Comparison of ENCODE assay signal across 8 cellular contexts in the genomic region with DNA sequence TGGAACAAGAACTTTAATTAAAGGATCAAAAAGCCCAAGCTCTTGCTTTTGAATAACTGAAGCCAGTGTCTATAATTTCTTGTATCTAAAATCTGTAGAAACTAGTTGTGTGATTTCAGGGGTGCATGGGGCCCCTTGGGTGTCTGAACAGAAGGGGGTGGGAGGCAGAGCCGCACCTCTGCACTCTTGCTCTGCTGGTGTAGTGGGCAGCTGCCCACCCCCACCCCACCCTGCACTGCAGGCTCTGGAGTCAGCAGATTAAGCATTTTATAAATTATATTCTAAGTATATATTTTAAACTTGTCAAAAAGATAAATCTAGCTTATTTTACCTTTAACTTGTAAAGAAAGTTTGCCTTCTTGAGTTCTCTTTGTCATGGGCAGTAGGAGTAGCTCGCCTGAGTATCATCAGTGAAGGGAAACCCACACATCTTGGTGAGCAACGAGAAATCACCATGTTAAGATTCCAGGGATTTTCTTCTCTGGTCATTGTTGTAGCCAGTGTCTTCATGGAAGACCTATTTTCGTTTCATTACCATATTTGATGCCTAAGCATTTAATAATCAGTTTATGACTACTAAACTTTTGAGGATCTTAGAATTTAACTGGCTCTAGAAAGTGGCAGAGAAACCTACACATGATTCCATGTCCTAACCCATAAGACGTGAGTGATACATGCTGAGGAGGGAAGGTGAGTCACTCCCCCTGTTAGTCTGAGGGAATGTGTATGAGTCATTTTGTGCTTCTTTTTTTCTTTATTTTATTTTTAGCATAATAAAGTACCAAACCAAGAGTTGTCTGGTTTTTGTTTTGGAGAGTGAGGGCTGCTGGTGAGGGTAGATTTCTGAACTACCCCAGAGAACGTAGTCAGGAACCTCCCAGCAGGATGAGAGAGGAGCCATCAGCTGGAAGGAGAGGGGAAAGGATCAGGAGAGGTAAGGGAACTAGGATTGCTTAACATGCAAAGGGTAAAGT. TPM values are rescaled to one million over a fixed set of nuclear protein-coding genes. Genes with fewer than 3 reads are reported as not detected.
DNase-seq lines count a peak whose midpoint lies in the region; ATAC-seq, FAIRE-seq and TF ChIP-seq lines count a peak whose summit lies in the region.

No MANE protein-coding gene starts in this region.

- H3K4me3 ChIP-seq in left lung = no peak overlapping the region

- H3K27ac ChIP-seq in left lung = peak overlapping the region in 1 of 2 donors; percentile 23

- no peaks in the 10 kb centered on the region for H3K9me3 ChIP-seq in left lung

- peaks cover 0 to 17% of the 10 kb centered on the region in 2 donors for H3K4me1 ChIP-seq in left lung

- no peaks in the 10 kb centered on the region for H3K27me3 ChIP-seq in left lung

- H3K36me3 ChIP-seq in left lung = no peaks in the 10 kb centered on the region

- ATAC-seq in HG03460 (IDR thresholded peaks at IDR 0.05; ENCODE audit: unreplicated experiment) (peak; percentile 63), left lung (peak; percentile 89)
- ATAC-seq in activated T-cell treated with anti-CD3 and anti-CD28 coated beads, Interleukin-2, amount 50 U/mL, for 72 hours (replicated peaks in 1 of 2) = peak; percentile 98 to 99

- TF ChIP-seq CTCF in CD14-positive monocyte (IDR thresholded peaks at IDR 0.05) (no peak), left lung (IDR thresholded peaks at IDR 0.05) (no peak)

- peak; percentile 88 for FAIRE-seq in GM19239 (lab: Jason Lieb, UNC)

- DNase-seq in CD14-positive monocyte (ENCODE audit: low spot score) (peak; percentile 64), GM19239 (ENCODE audit: insufficient read length, low spot score) (no peak), left lung (no peak), retina (no peak), NCI-H2029 (lab: John Stamatoyannopoulos, UW) (no peak), mesenteric fat pad (ENCODE audit: low spot score) (no peak)
- DNase-seq in activated T-cell treated with anti-CD3 and anti-CD28 coated beads, Interleukin-2, amount 50 U/mL, for 72 hours = peak; percentile 35 to 60

- peaks cover 2 to 4% (median 2%) of the 10 kb centered on the region in 3 donors for H3K27me3 Mint-ChIP-seq in CD14-positive monocyte (ENCODE audit: low read depth in 3 of 3)
- H3K27me3 Mint-ChIP-seq in activated T-cell treated with anti-CD3 and anti-CD28 coated beads, Interleukin-2, amount 50 U/mL, for 72 hours (ENCODE audit: low read depth) = no peaks in the 10 kb centered on the region

- H3K4me1 Mint-ChIP-seq in CD14-positive monocyte = peaks cover 19% of the 10 kb centered on the region
- H3K4me1 Mint-ChIP-seq in activated T-cell treated with anti-CD3 and anti-CD28 coated beads, Interleukin-2, amount 50 U/mL, for 72 hours (ENCODE audit: low read depth) = peaks cover 28% of the 10 kb centered on the region

- no peaks in the 10 kb centered on the region for H3K36me3 Mint-ChIP-seq in CD14-positive monocyte
- no peaks in the 10 kb centered on the region for H3K36me3 Mint-ChIP-seq in activated T-cell treated with anti-CD3 and anti-CD28 coated beads, Interleukin-2, amount 50 U/mL, for 72 hours (ENCODE audit: insufficient read depth in 2 of 2)

- H3K4me3 Mint-ChIP-seq in CD14-positive monocyte = peak overlapping the region in 1 of 2 donors; percentile 70
- peak overlapping the region; percentile 68 to 80 for H3K4me3 Mint-ChIP-seq in activated T-cell treated with anti-CD3 and anti-CD28 coated beads, Interleukin-2, amount 50 U/mL, for 72 hours

- intact Hi-C loops in CD14-positive monocyte (cut with micrococcal nuclease) (no loop called here), left lung (cut with DNase I) (no loop called here)

- H3K27ac Mint-ChIP-seq in CD14-positive monocyte = peak overlapping the region in 5 of 7 donors; percentile 47 to 94 (median 83)
- peak overlapping the region; percentile 8 for H3K27ac Mint-ChIP-seq in activated T-cell treated with anti-CD3 and anti-CD28 coated beads, Interleukin-2, amount 50 U/mL, for 72 hours

- peaks cover 0 to 3% (median 0%) of the 10 kb centered on the region in 7 donors for H3K9me3 Mint-ChIP-seq in CD14-positive monocyte
- H3K9me3 Mint-ChIP-seq in activated T-cell treated with anti-CD3 and anti-CD28 coated beads, Interleukin-2, amount 50 U/mL, for 72 hours = no peaks in the 10 kb centered on the region

RNA-seq across cellular contexts. Expression of gene UBE2L5, which starts 7.7 kb away (rescaled TPM):
- polyA plus RNA-seq in CD14-positive monocyte = not detected
- not detected for total RNA-seq in activated T-cell treated with anti-CD3 and anti-CD28 coated beads, Interleukin-2, amount 50 U/mL, for 72 hours
- total RNA-seq in left lung (not detected), mesenteric fat pad (0.26 TPM)

RNA-seq across cellular contexts. Expression of gene HMGB1, which starts 35.7 kb away (rescaled TPM):
- 100 to 1,000 TPM; 430 to 489 TPM for polyA plus RNA-seq in CD14-positive monocyte
- 100 to 1,000 TPM; 418 to 596 TPM for total RNA-seq in activated T-cell treated with anti-CD3 and anti-CD28 coated beads, Interleukin-2, amount 50 U/mL, for 72 hours
- total RNA-seq in left lung (100 to 1,000 TPM; 249 to 256 TPM), mesenteric fat pad (209 TPM)

Comparison
In these comparisons a context has a peak if more than half of its experiments do, and no peak if none do; other contexts are left out.
1. DNase-seq: peak in CD14-positive monocyte (single experiment) and activated T-cell treated with anti-CD3 and anti-CD28 coated beads, Interleukin-2, amount 50 U/mL, for 72 hours (2 of 2); none in GM19239 (single experiment), left lung (0 of 2), retina (single experiment), NCI-H2029 (single experiment) and mesenteric fat pad (single experiment).
2. Peak in every context shown above with its lines, with median percentiles within 50 percentile points of each other: ATAC-seq.